Comparison of ENCODE assay signal across 17 cellular contexts in genomic region chr2:50613161-50613560, GRCh38.
A peak's percentile ranks its signal among the peaks of the same experiment; 100 is the strongest.
DNase-seq lines count a peak whose midpoint lies in the region; ATAC-seq, FAIRE-seq and TF ChIP-seq lines count a peak whose summit lies in the region.
"Had no signal": no experiment of that assay in that cellular context is flagged by ENCODE, and none has a peak within 500 bp of the region (broad histone marks: within the 10 kb centered on the region; RNA-seq: fewer than 3 reads in every experiment).

No MANE protein-coding gene starts in this region.

- BruUV-seq in HepG2 (replicated peaks; lab: Mats Ljungman, UMichigan) = no TSS peak

- ATAC-seq in HepG2 (no peak), right lobe of liver (no peak), HG03378 (IDR thresholded peaks at IDR 0.05; ENCODE audit: unreplicated experiment) (no peak), HG03025 (IDR thresholded peaks at IDR 0.05; ENCODE audit: low FRiP score, unreplicated experiment) (no peak), pancreas (no peak)

- no peaks in the 10 kb centered on the region for H3K9me3 ChIP-seq in HepG2 (ENCODE audit: low read length)
- no peaks in the 10 kb centered on the region for H3K9me3 ChIP-seq in right lobe of liver
- H3K9me3 ChIP-seq in pancreas = no peaks in the 10 kb centered on the region

- CTCF ChIA-PET in HepG2 (lab: Yijun Ruan, JAX; ENCODE audit: low intra/inter-chr PET ratio, low total read pairs) = no interaction called here

- FAIRE-seq in HepG2 (lab: Jason Lieb, UNC) = no peak
- FAIRE-seq in pancreas (lab: Jason Lieb, UNC) = no peak
- FAIRE-seq: H1 had no signal

- H3K79me2 ChIP-seq in HepG2 (ENCODE audit: insufficient read depth, low read length) = no peaks in the 10 kb centered on the region

- DNase-seq in HepG2 (ENCODE audit: low spot score) (no peak), right lobe of liver (no peak), choroid plexus epithelial cell (ENCODE audit: low read depth) (peak; percentile 26), iris pigment epithelial cell (ENCODE audit: low read depth) (peak; percentile 41), DMS 273 (lab: John Stamatoyannopoulos, UW; ENCODE audit: unreplicated experiment) (no peak), pancreas (no peak)
- DNase-seq: 8988T, C1 segment of cervical spinal cord, DMS153, Karpas-422, NCI-H1417, NCI-H2029, NCI-H2171 treated with DMSO at 0.1 percent for 48 hours, NCI-H82 had no signal

- no peak for TF ChIP-seq RAD21 in HepG2 (CRISPR knock-in tag; IDR thresholded peaks at IDR 0.05)

- no peaks in the 10 kb centered on the region for H3K4me1 ChIP-seq in HepG2 (ENCODE audit: insufficient read depth, low read length)
- H3K4me1 ChIP-seq in right lobe of liver = no peaks in the 10 kb centered on the region
- no peaks in the 10 kb centered on the region for H3K4me1 ChIP-seq in pancreas

- H3K9ac ChIP-seq in HepG2 (ENCODE audit: insufficient read depth, low read depth, low read length) = no peak overlapping the region

- no peak overlapping the region for H3K4me3 ChIP-seq in HepG2 (replicated peaks in 1 of 3; ENCODE audit: insufficient read depth in 1 of 3, low read depth in 2 of 3, low read length in 3 of 3)
- H3K4me3 ChIP-seq in right lobe of liver = no peak overlapping the region
- H3K4me3 ChIP-seq in choroid plexus epithelial cell (ENCODE audit: low read depth, low read length) = no peak overlapping the region
- H3K4me3 ChIP-seq in pancreas = no peak overlapping the region

- intact Hi-C loops in HepG2 (cut with micrococcal nuclease; ENCODE audit: unreplicated experiment) = no loop called here
- intact Hi-C loops in right lobe of liver (cut with DNase I) = no loop called here
- intact Hi-C loops in pancreas (cut with DNase I) = no loop called here

- in situ Hi-C loops in HepG2 (cut with HindIII; ENCODE audit: extremely low pct_ligation_motif_present, low pct_unique_long_range_greater_than_20kb) = no loop called here

- no peak for TF ChIP-seq CTCF in HepG2 (CRISPR knock-in tag; IDR thresholded peaks at IDR 0.05)
- TF ChIP-seq CTCF in right lobe of liver (IDR thresholded peaks at IDR 0.05) = no peak
- TF ChIP-seq CTCF in choroid plexus epithelial cell (conservative IDR thresholded peaks at IDR 0.05; ENCODE audit: low read depth, low read length) = no peak
- TF ChIP-seq CTCF in pancreas (IDR thresholded peaks at IDR 0.05) = no peak

- H3K4me2 ChIP-seq in HepG2 (ENCODE audit: low read depth, low read length) = no peak overlapping the region

- no peak overlapping the region for H3K27ac ChIP-seq in HepG2 (ENCODE audit: extremely low read length, insufficient read depth, low read length)
- no peak overlapping the region for H3K27ac ChIP-seq in right lobe of liver
- no peak overlapping the region for H3K27ac ChIP-seq in pancreas

- no peaks in the 10 kb centered on the region for H4K20me1 ChIP-seq in HepG2 (ENCODE audit: insufficient read depth, low read length)

- H3K27me3 ChIP-seq in HepG2 (ENCODE audit: control insufficient read depth in 1 of 2, insufficient read depth in 2 of 2, low read length in 2 of 2) = no peaks in the 10 kb centered on the region
- no peaks in the 10 kb centered on the region for H3K27me3 ChIP-seq in right lobe of liver
- H3K27me3 ChIP-seq in pancreas = no peaks in the 10 kb centered on the region

- no peak for TF ChIP-seq POLR2A in HepG2 (IDR thresholded peaks at IDR 0.05; ENCODE audit: insufficient read depth in 1 of 2, low read depth in 2 of 2, low read length in 2 of 2)
- TF ChIP-seq POLR2A in right lobe of liver (IDR thresholded peaks at IDR 0.05) = no peak

- H2AFZ ChIP-seq in HepG2 (ENCODE audit: low read length) = no peak overlapping the region

- 0% methylated on average over 1 of the region's 1 CpG for WGBS in HepG2 (ENCODE audit: low lambda C conversion rate)
- WGBS in right lobe of liver (ENCODE audit: insufficient coverage, low coverage, low lambda C conversion rate, missing lambda C conversion rate) = 67% methylated on average over 1 of the region's 1 CpG
- 78 to 86% methylated on average over 1 of the region's 1 CpG for WGBS in pancreas, 2 donors

- H3K36me3 ChIP-seq in HepG2 (replicated peaks in 1 of 2; ENCODE audit: control insufficient read depth in 1 of 2, insufficient read depth in 2 of 2, low read length in 2 of 2) = no peaks in the 10 kb centered on the region
- H3K36me3 ChIP-seq in right lobe of liver = no peaks in the 10 kb centered on the region
- H3K36me3 ChIP-seq in pancreas = no peaks in the 10 kb centered on the region

- TF ChIP-seq EP300 in HepG2 (IDR thresholded peaks at IDR 0.05; ENCODE audit: low read depth in 2 of 2, low read length in 2 of 2) = no peak
- TF ChIP-seq EP300 in HepG2 (CRISPR knock-in tag; IDR thresholded peaks at IDR 0.05; ENCODE audit: borderline replicate concordance) = no peak

- POLR2A ChIA-PET in HepG2 (lab: Yijun Ruan, JAX) = no interaction called here

TF ChIP-seq in HepG2, 621 proteins besides CTCF, POLR2A, EP300 and RAD21:
- peak; percentile 54; a peak in 2 of 4 replicates for TF ChIP-seq MAFK (conservative IDR thresholded peaks at IDR 0.05 in 1 of 2, IDR thresholded peaks at IDR 0.05 in 1 of 2; ENCODE audit: low read length in 2 of 2)
- no peak for TF ChIP-seq ZNF550 (CRISPR knock-in tag; IDR thresholded peaks at IDR 0.05; ENCODE audit: borderline replicate concordance)
- TF ChIP-seq MAFF (IDR thresholded peaks at IDR 0.05; ENCODE audit: low read depth, low read length) = 0 out of 2 replicates have a peak, but pooled peaks have one; percentile 20
TF ChIP-seq in HepG2: peak in this region for 2.

Comparison
In these comparisons a context has a peak if more than half of its experiments do, and no peak if none do; other contexts are left out.
1. DNase-seq: peak in choroid plexus epithelial cell (single experiment) and iris pigment epithelial cell (single experiment); none in HepG2 (single experiment), right lobe of liver (0 of 3), DMS 273 (single experiment) and pancreas (0 of 6).